ENCODE assay signal across 8 cellular contexts in the genomic region with DNA sequence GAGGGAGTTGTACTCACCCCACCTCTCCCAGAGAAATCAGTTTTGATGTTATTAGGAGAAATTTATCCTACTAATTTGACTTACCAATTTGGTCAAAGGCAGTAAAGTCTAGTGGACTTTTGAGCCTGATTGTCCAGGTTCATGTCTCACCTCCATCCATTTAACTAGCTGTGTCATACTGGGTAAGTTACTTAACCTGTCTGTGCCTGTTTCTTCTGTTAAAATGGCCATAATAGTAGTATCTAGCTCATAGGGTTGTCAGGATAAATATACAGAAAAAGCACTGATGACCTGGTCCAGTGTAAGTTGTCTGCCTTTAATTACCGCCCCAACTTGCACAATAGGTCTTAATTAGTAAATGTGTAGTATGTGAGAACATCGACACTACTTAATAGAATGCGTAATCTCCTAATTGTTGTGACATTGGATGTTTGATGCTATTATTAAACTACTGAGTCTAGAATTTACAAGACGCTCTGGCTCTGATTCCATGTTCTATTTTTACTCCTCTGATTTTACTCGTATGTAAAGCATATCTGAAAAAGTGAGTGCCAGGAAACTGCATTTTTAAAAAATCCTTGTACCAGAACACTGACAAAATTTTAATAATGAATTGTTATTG. TPM values are rescaled to one million over a fixed set of nuclear protein-coding genes. Genes with fewer than 3 reads are reported as not detected.
A peak's percentile ranks its signal among the peaks of the same experiment; 100 is the strongest.
DNase-seq lines count a peak whose midpoint lies in the region; ATAC-seq and TF ChIP-seq lines count a peak whose summit lies in the region.

No MANE protein-coding gene starts in this region.

- H3K4me1 Mint-ChIP-seq in Calu3 (ENCODE audit: low read depth, unreplicated experiment), result peaks cover 7% of the 10 kb centered on the region

- no peaks in the 10 kb centered on the region for H3K27me3 ChIP-seq in SJCRH30
- no peaks in the 10 kb centered on the region for H3K27me3 ChIP-seq in ovary

- CTCF ChIA-PET in Calu3 (lab: Charles Lee), result interaction anchor here (0.6 kb wide), 1 partner anchor 41 kb away, joined by 5 read pairs; no protein-coding TSS in a partner anchor

- H3K4me3 ChIP-seq in SJCRH30, result peak overlapping the region; percentile 85
- peak overlapping the region; percentile 91 for H3K4me3 ChIP-seq in fibroblast of mammary gland (ENCODE audit: control insufficient read depth, low read depth, low read length)
- H3K4me3 ChIP-seq in ovary, result peak overlapping the region; percentile 59

- intact Hi-C loops in Calu3 (cut with micrococcal nuclease; ENCODE audit: unreplicated experiment) (no loop called here), ovary (cut with DNase I) (loop anchor here in 2 of 4 donors (5.0 to 10.0 kb wide), 2 partner anchors 91 to 94 kb away; a partner anchor contains a TSS)

- peaks cover 22% of the 10 kb centered on the region for H3K9me3 ChIP-seq in SJCRH30 (replicated peaks)
- H3K9me3 ChIP-seq in ovary, result no peaks in the 10 kb centered on the region

- TF ChIP-seq CTCF in Calu3 (IDR thresholded peaks at IDR 0.05; ENCODE audit: unreplicated experiment) (no peak), fibroblast of mammary gland (conservative IDR thresholded peaks at IDR 0.05; ENCODE audit: control insufficient read depth, insufficient read depth, low read depth, low read length) (no peak), ovary (IDR thresholded peaks at IDR 0.05) (no peak)

- TSS peak; percentile 45 for BruUV-seq in Calu3 (replicated peaks; lab: Mats Ljungman, UMichigan)

- H3K4me3 Mint-ChIP-seq in Calu3 (ENCODE audit: low read depth, unreplicated experiment), result peak overlapping the region; percentile 82

- H3K36me3 ChIP-seq in SJCRH30 (peaks cover 44% of the 10 kb centered on the region), ovary (no peaks in the 10 kb centered on the region)

- H3K27ac Mint-ChIP-seq in Calu3 (ENCODE audit: unreplicated experiment), result peak overlapping the region; percentile 95

- peaks cover 18% of the 10 kb centered on the region for H3K27me3 Mint-ChIP-seq in Calu3 (ENCODE audit: unreplicated experiment)

- H3K27ac ChIP-seq in SJCRH30 (no peak overlapping the region), ovary (peak overlapping the region; percentile 77 to 90)

- H3K9me3 Mint-ChIP-seq in Calu3 (ENCODE audit: low read depth, unreplicated experiment), result peaks cover 7% of the 10 kb centered on the region

- TF ChIP-seq EP300 in ovary (IDR thresholded peaks at IDR 0.05), result no peak

- peaks cover 70% of the 10 kb centered on the region for H3K36me3 Mint-ChIP-seq in Calu3 (ENCODE audit: insufficient read depth, unreplicated experiment)

- DNase-seq in Calu3 (no peak), SJCRH30 (no peak), fibroblast of mammary gland (ENCODE audit: low read depth) (peak; percentile 12), ovary (no peak)
- DNase-seq in stimulated activated CD4-positive, alpha-beta T cell treated with anti-CD3 and anti-CD28 coated beads, Interleukin-2, amount 100 ng/mL, for 24 hours, result no peak

- ATAC-seq in HG03378 (IDR thresholded peaks at IDR 0.05; ENCODE audit: unreplicated experiment), result no peak
- ATAC-seq in GM21786 (IDR thresholded peaks at IDR 0.05; ENCODE audit: unreplicated experiment), result no peak
- ATAC-seq in GM21423 (IDR thresholded peaks at IDR 0.05; ENCODE audit: unreplicated experiment), result no peak

- TF ChIP-seq POLR2A in ovary (IDR thresholded peaks at IDR 0.05), result no peak

- WGBS in ovary, 3 donors, result 13 to 24% (median 21%) methylated on average over 5 of the region's 5 CpGs

- H3K4me1 ChIP-seq in SJCRH30 (no peaks in the 10 kb centered on the region), ovary (ENCODE audit: insufficient read depth) (peaks cover 2% of the 10 kb centered on the region)

RNA-seq across cellular contexts. Expression of a gene that starts 1.5 kb away (rescaled TPM):
- 115 and 139 TPM in 2 replicates for total RNA-seq in Calu3 (2022)
- 32.3 and 34.5 TPM in 2 replicates for total RNA-seq in SJCRH30 (2014; rRNA removed; shearing (Covaris generic))
- 10 to 100 TPM in 5 of 7 donors, 1 to 10 TPM in 2; 8.8 to 77.0 (median 66.2) TPM for total RNA-seq in ovary
- polyA plus RNA-seq in ovary, result 10 to 100 TPM; 20.4 to 64.3 TPM
